Comparison of ENCODE assay signal across 15 cellular contexts in genomic region chr2:231890896-231891513, GRCh38. TPM values are rescaled to one million over a fixed set of nuclear protein-coding genes. Genes with fewer than 3 reads are reported as not detected.
DNase-seq lines count a peak whose midpoint lies in the region; ATAC-seq and TF ChIP-seq lines count a peak whose summit lies in the region.
"Had no signal": no experiment of that assay in that cellular context is flagged by ENCODE, and none has a peak within 500 bp of the region (broad histone marks: within the 10 kb centered on the region; RNA-seq: fewer than 3 reads in every experiment).

No MANE protein-coding gene starts in this region.

- no peak overlapping the region for H2AK5ac ChIP-seq in mesenchymal stem cell (ENCODE audit: low read length, severe bottlenecking)

- no peaks in the 10 kb centered on the region for H3K79me1 ChIP-seq in mesenchymal stem cell (replicated peaks; ENCODE audit: low read length, poor library complexity, severe bottlenecking)

- WGBS in mesenchymal stem cell = 93% methylated on average over 8 of the region's 11 CpGs

- H3K9ac ChIP-seq in mesenchymal stem cell (ENCODE audit: low read length) = no peak overlapping the region

- no peak overlapping the region for H3K23ac ChIP-seq in mesenchymal stem cell (ENCODE audit: low read length in 2 of 2)

- H3K4ac ChIP-seq in mesenchymal stem cell (ENCODE audit: low read depth in 1 of 2, low read length in 2 of 2) = no peak overlapping the region

- H3K9me3 ChIP-seq in RWPE2 (ENCODE audit: severe bottlenecking) (no peaks in the 10 kb centered on the region), mesenchymal stem cell (ENCODE audit: control insufficient read depth, low read length) (peaks cover 4% of the 10 kb centered on the region), BE2C (no peaks in the 10 kb centered on the region)
- H3K9me3 ChIP-seq: HAP-1 had no signal

- no peak overlapping the region for H3K14ac ChIP-seq in mesenchymal stem cell (ENCODE audit: low read length in 2 of 2)

- DNase-seq in DMS79 treated with DMSO at 0.1 percent for 48 hours (lab: John Stamatoyannopoulos, UW) = peak; percentile 89
- DNase-seq in NCI-H1105 treated with DMSO at 0.1 percent for 48 hours (lab: John Stamatoyannopoulos, UW) = peak; percentile 89
- DNase-seq in RWPE2 (ENCODE audit: low spot score) = no peak
- no peak for DNase-seq in mesenchymal stem cell
- DNase-seq in BE2C = no peak
- no peak for DNase-seq in NK-92 (lab: John Stamatoyannopoulos, UW; ENCODE audit: unreplicated experiment)
- DNase-seq: activated CD4-positive, alpha-beta T cell treated with anti-CD3 and anti-CD28 coated beads for 4 hours; Calu3; erythroblast had no signal

- peak overlapping the region; percentile 16 for H4K91ac ChIP-seq in mesenchymal stem cell (ENCODE audit: low read length)

- no peak for TF ChIP-seq CTCF in RWPE2 (IDR thresholded peaks at IDR 0.05; ENCODE audit: poor library complexity, severe bottlenecking)
- no peak for TF ChIP-seq CTCF in BE2C (IDR thresholded peaks at IDR 0.05; ENCODE audit: low read depth, low read length)

- H2BK120ac ChIP-seq in mesenchymal stem cell (ENCODE audit: low read depth, low read length) = no peak overlapping the region

- H3K4me2 ChIP-seq in mesenchymal stem cell (ENCODE audit: low read length, poor library complexity, severe bottlenecking) = no peak overlapping the region

- peaks cover 8% of the 10 kb centered on the region for H3K4me1 ChIP-seq in RWPE2 (ENCODE audit: insufficient read depth, poor library complexity, severe bottlenecking)
- no peaks in the 10 kb centered on the region for H3K4me1 ChIP-seq in mesenchymal stem cell (ENCODE audit: control insufficient read depth, insufficient read depth, low read depth, low read length)
- H3K4me1 ChIP-seq in BE2C = no peaks in the 10 kb centered on the region
- H3K4me1 ChIP-seq: HAP-1, right atrium auricular region had no signal

- no peak overlapping the region for H3K18ac ChIP-seq in mesenchymal stem cell (ENCODE audit: low read depth in 1 of 2, low read length in 2 of 2)

- no peak overlapping the region for H2BK15ac ChIP-seq in mesenchymal stem cell (ENCODE audit: low read depth, poor library complexity, severe bottlenecking)

- H2BK5ac ChIP-seq in mesenchymal stem cell (ENCODE audit: low read depth, low read length, poor library complexity, severe bottlenecking) = no peak overlapping the region

- H3K27me3 ChIP-seq in RWPE2 (ENCODE audit: insufficient read depth, poor library complexity, severe bottlenecking) (no peaks in the 10 kb centered on the region), mesenchymal stem cell (ENCODE audit: control insufficient read depth in 1 of 2, insufficient read depth in 1 of 2, low read length in 2 of 2) (peaks cover 31 to 74% of the 10 kb centered on the region in 2 experiments), BE2C (no peaks in the 10 kb centered on the region)

- no peak overlapping the region for H2BK12ac ChIP-seq in mesenchymal stem cell (ENCODE audit: low read length in 2 of 2)

- no peaks in the 10 kb centered on the region for H3K36me3 ChIP-seq in RWPE2 (ENCODE audit: low read depth)
- H3K36me3 ChIP-seq in mesenchymal stem cell (ENCODE audit: control insufficient read depth in 1 of 2, insufficient read depth in 2 of 2, low read depth in 1 of 2, low read length in 2 of 2) = no peaks in the 10 kb centered on the region
- no peaks in the 10 kb centered on the region for H3K36me3 ChIP-seq in BE2C
- H3K36me3 ChIP-seq: HAP-1, right atrium auricular region had no signal

- H2AFZ ChIP-seq in mesenchymal stem cell (ENCODE audit: low read depth, low read length) = no peak overlapping the region

- H3K27ac ChIP-seq in RWPE2 (ENCODE audit: poor library complexity, severe bottlenecking) (no peak overlapping the region), mesenchymal stem cell (ENCODE audit: low read length, poor library complexity, severe bottlenecking) (no peak overlapping the region)
- H3K27ac ChIP-seq: right atrium auricular region, SK-N-MC had no signal

- H3K4me3 ChIP-seq in RWPE2 (ENCODE audit: severe bottlenecking) (no peak overlapping the region), mesenchymal stem cell (ENCODE audit: insufficient read depth in 1 of 2, low read depth in 1 of 2, low read length in 2 of 2) (no peak overlapping the region), BE2C (ENCODE audit: low read depth, low read length) (no peak overlapping the region)
- H3K4me3 ChIP-seq: HAP-1, lung, right atrium auricular region, SK-N-MC had no signal

- ATAC-seq in RWPE2 (ENCODE audit: low read depth) = peak; percentile 69
- ATAC-seq in HG02588 (IDR thresholded peaks at IDR 0.05; ENCODE audit: unreplicated experiment) = no peak
- ATAC-seq: activated naive CD4-positive, alpha-beta T cell treated with anti-CD3 and anti-CD28 coated beads, Interleukin-2, amount 50 U/mL, for 72 hours had no signal

- no peak overlapping the region for H4K8ac ChIP-seq in mesenchymal stem cell (ENCODE audit: low read length)

RNA-seq across cellular contexts. Expression of gene NPPC, which starts 35.2 kb away (rescaled TPM):
- not detected for polyA plus RNA-seq in mesenchymal stem cell (2013, experiment 1 of 2)
- not detected for polyA plus RNA-seq in mesenchymal stem cell (2013, experiment 2 of 2)
- polyA plus RNA-seq in BE2C (2012; ENCODE audit: insufficient read depth, insufficient read length, low read depth) = 8.6 TPM
- polyA plus RNA-seq: lung had no signal

Comparison
In these comparisons a context has a peak if more than half of its experiments do, and no peak if none do; other contexts are left out.
1. DNase-seq: peak in DMS79 treated with DMSO at 0.1 percent for 48 hours (single experiment) and NCI-H1105 treated with DMSO at 0.1 percent for 48 hours (single experiment); none in RWPE2 (single experiment), mesenchymal stem cell (single experiment), BE2C (single experiment) and NK-92 (single experiment).